13 cellular contexts compared by ENCODE assay signal in the genomic region with DNA sequence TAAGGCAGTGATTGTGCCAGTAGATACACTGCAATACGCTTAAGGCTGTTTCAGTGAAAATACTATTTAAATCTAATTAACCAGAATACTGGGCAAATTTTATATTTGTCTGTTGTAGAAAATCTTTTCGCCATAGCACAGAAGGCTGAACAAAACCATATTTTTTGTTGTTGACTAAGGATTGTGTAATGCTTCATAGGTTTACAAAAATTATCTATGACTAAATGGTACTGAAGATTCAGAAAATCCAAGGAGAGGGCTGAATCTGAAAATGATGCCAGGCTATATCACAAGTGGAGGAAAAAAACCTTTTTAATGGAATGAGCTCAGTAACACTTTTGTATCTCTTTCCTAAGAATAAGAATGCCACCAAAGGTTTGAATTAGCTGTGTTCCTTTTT. TPM values are rescaled to one million over a fixed set of nuclear protein-coding genes. Genes with fewer than 3 reads are reported as not detected.
DNase-seq lines count a peak whose midpoint lies in the region; FAIRE-seq and TF ChIP-seq lines count a peak whose summit lies in the region.
"Had no signal": no experiment of that assay in that cellular context is flagged by ENCODE, and none has a peak within 500 bp of the region (broad histone marks: within the 10 kb centered on the region; RNA-seq: fewer than 3 reads in every experiment).

No MANE protein-coding gene starts in this region.

- H3K27ac ChIP-seq in A673 (ENCODE audit: low read depth, low read length, poor library complexity, severe bottlenecking) (peak overlapping the region; percentile 49), adrenal gland (peak overlapping the region in 3 of 5 donors; percentile 46 to 78 (median 49)), keratinocyte (ENCODE audit: control insufficient read depth, insufficient read depth, low read length) (peak overlapping the region; percentile 81)

- POLR2A ChIA-PET in A673 (lab: Charles Lee; ENCODE audit: low non-redundant PET) = interaction anchor here (0.5 kb wide), 1 partner anchor 21 kb away, joined by 5 read pairs; no protein-coding TSS in a partner anchor

- CTCF ChIA-PET in A673 (lab: Charles Lee) = no interaction called here

- H3K4me3 ChIP-seq in A673 (ENCODE audit: low read depth, low read length, poor library complexity, severe bottlenecking) (no peak overlapping the region), adrenal gland (no peak overlapping the region), keratinocyte (ENCODE audit: control insufficient read depth in 2 of 3, extremely low read depth in 1 of 3, insufficient read depth in 2 of 3, low read depth in 1 of 3, low read length in 3 of 3) (no peak overlapping the region)
- H3K4me3 ChIP-seq: GM23338 had no signal

- DNase-seq in A673 (ENCODE audit: low spot score) (no peak), GM03348 (ENCODE audit: low spot score) (peak; percentile 30), adrenal gland (no peak), keratinocyte (ENCODE audit: low read depth, low spot score) (no peak), activated gamma-delta T cell (lab: John Stamatoyannopoulos, UW) (no peak), KBM-7 (no peak), NCI-H1092 treated with DMSO at 0.1 percent for 48 hours (lab: John Stamatoyannopoulos, UW) (no peak)
- DNase-seq in stimulated activated CD4-positive, alpha-beta T cell treated with anti-CD3 and anti-CD28 coated beads, Interleukin-4, amount 100 ng/mL, for 1 hour = no peak
- DNase-seq: activated naive CD4-positive, alpha-beta T cell treated with anti-CD3 and anti-CD28 coated beads, Interleukin-2, amount 10 ng/mL, durations not matched to agents 7 days and 5 days; effector CD4-positive, alpha-beta T cell; Karpas-422; retina had no signal

- no peak for TF ChIP-seq POLR2A in adrenal gland (IDR thresholded peaks at IDR 0.05)

- H4K20me1 ChIP-seq in keratinocyte (ENCODE audit: control insufficient read depth, extremely low read depth, insufficient read depth, low read length) = no peaks in the 10 kb centered on the region

- peak overlapping the region; percentile 33 for H3K9ac ChIP-seq in keratinocyte (ENCODE audit: control insufficient read depth, extremely low read depth, insufficient read depth, low read length)

- TSS peak; percentile 1 for BruUV-seq in A673 (replicated peaks; lab: Mats Ljungman, UMichigan)

- peaks cover 59% of the 10 kb centered on the region for H3K79me2 ChIP-seq in keratinocyte (ENCODE audit: control insufficient read depth, insufficient read depth, low read length)

- TF ChIP-seq CTCF in A673 (conservative IDR thresholded peaks at IDR 0.05; ENCODE audit: low read depth, low read length) = no peak
- no peak for TF ChIP-seq CTCF in adrenal gland (IDR thresholded peaks at IDR 0.05)
- TF ChIP-seq CTCF in keratinocyte (optimal IDR thresholded peaks at IDR 0.05 in 1 of 3, IDR thresholded peaks at IDR 0.05 in 1 of 3, conservative IDR thresholded peaks at IDR 0.05 in 1 of 3; ENCODE audit: extremely low read depth in 1 of 3, insufficient read depth in 2 of 3, low read length in 3 of 3) = no peak

- FAIRE-seq in keratinocyte (lab: Jason Lieb, UNC) = no peak

- no peak overlapping the region for H2AFZ ChIP-seq in keratinocyte (ENCODE audit: control insufficient read depth, low read length)
- H2AFZ ChIP-seq: GM23338 had no signal

- H3K36me3 ChIP-seq in A673 (ENCODE audit: insufficient read depth, low read length, poor library complexity, severe bottlenecking) = no peaks in the 10 kb centered on the region
- H3K36me3 ChIP-seq in adrenal gland (replicated peaks in 1 of 2) = no peaks in the 10 kb centered on the region
- peaks cover 0 to 2% of the 10 kb centered on the region in 2 experiments for H3K36me3 ChIP-seq in keratinocyte (ENCODE audit: control insufficient read depth in 2 of 2, extremely low read depth in 1 of 2, insufficient read depth in 2 of 2, low read length in 2 of 2)

- WGBS in adrenal gland, 4 donors = 80 to 86% (median 83%) methylated on average over 2 of the region's 2 CpGs

- dilution Hi-C loops in keratinocyte (cut with MboI; ENCODE audit: extremely low pct_ligation_motif_present, low sequenced_read_pairs) = no loop called here

- intact Hi-C loops in A673 (cut with micrococcal nuclease; ENCODE audit: unreplicated experiment) = no loop called here
- intact Hi-C loops in adrenal gland (cut with DNase I) = no loop called here

- H3K9me3 ChIP-seq in A673 (ENCODE audit: low read depth, low read length, poor library complexity, severe bottlenecking) (no peaks in the 10 kb centered on the region), adrenal gland (replicated peaks in 1 of 3) (no peaks in the 10 kb centered on the region), keratinocyte (ENCODE audit: control insufficient read depth, low read depth, low read length) (no peaks in the 10 kb centered on the region)

- H3K27me3 ChIP-seq in A673 (replicated peaks; ENCODE audit: insufficient read depth, low read depth, low read length, poor library complexity) (no peaks in the 10 kb centered on the region), adrenal gland (no peaks in the 10 kb centered on the region), keratinocyte (ENCODE audit: control insufficient read depth, extremely low read depth, insufficient read depth, low read length) (no peaks in the 10 kb centered on the region)

- H3K4me1 ChIP-seq in A673 (ENCODE audit: insufficient read depth, low read length, poor library complexity, severe bottlenecking) = peaks cover 31% of the 10 kb centered on the region
- peaks cover 16 to 50% of the 10 kb centered on the region in 2 donors for H3K4me1 ChIP-seq in adrenal gland (replicated peaks in 1 of 2)
- peaks cover 63% of the 10 kb centered on the region for H3K4me1 ChIP-seq in keratinocyte (ENCODE audit: control insufficient read depth, extremely low read depth, insufficient read depth, low read length)

- in situ Hi-C loops in KBM-7 (cut with MboI; ENCODE audit: low pct_unique_long_range_greater_than_20kb, low sequenced_read_pairs) = no loop called here

- no peaks in the 10 kb centered on the region for H3K9me1 ChIP-seq in keratinocyte (ENCODE audit: control insufficient read depth, extremely low read depth, insufficient read depth, low read length)

- H3K4me2 ChIP-seq in keratinocyte (ENCODE audit: control insufficient read depth, extremely low read depth, insufficient read depth, low read depth, low read length) = peak overlapping the region; percentile 50
- H3K4me2 ChIP-seq: GM23338 had no signal

RNA-seq across cellular contexts. Expression of a gene that starts 2.8 kb away (rescaled TPM):
- 53.8 and 63.9 TPM in 2 replicates for total RNA-seq in A673 (2021)
- total RNA-seq in adrenal gland = 100 to 1,000 TPM in 1 of 8 donors, 10 to 100 TPM in 7; 52.3 to 110 (median 75.7) TPM
- 10 to 100 TPM; 12.3 to 33.6 (median 13.3) TPM for polyA plus RNA-seq in adrenal gland
- 24.8 to 47.4 TPM (median 36.5 TPM) in 3 replicates for polyA plus RNA-seq in keratinocyte
- 20.9 TPM for polyA plus RNA-seq in keratinocyte (2011; ENCODE audit: low read depth)
- polyA plus RNA-seq in keratinocyte (2011; cell fraction: cytosol; rRNA removed) = 18.5 and 38.3 TPM in 2 replicates
- 40.1 and 46.8 TPM in 2 replicates for polyA plus RNA-seq in keratinocyte (2011; cell fraction: nucleus; rRNA removed)
- polyA plus RNA-seq in keratinocyte (2012; ENCODE audit: low replicate concordance) = 17.3 and 30.9 TPM in 2 replicates
- polyA minus RNA-seq in keratinocyte = 32.8 to 79.4 TPM (median 61.4 TPM) in 3 replicates
- polyA minus RNA-seq in keratinocyte (2011; cell fraction: cytosol; rRNA and poly(A)+ RNA removed) = 50.6 TPM
- 47.5 and 92.7 TPM in 2 replicates for polyA minus RNA-seq in keratinocyte (2011; cell fraction: nucleus; rRNA and poly(A)+ RNA removed)

RNA-seq across cellular contexts. Expression of a gene that starts 12.9 kb away (rescaled TPM):
- total RNA-seq in A673 (2021) = 268 and 275 TPM in 2 replicates
- total RNA-seq in adrenal gland = 100 to 1,000 TPM in 4 of 8 donors, 10 to 100 TPM in 4; 76.7 to 174 (median 106) TPM
- polyA plus RNA-seq in adrenal gland = 100 to 1,000 TPM in 1 of 3 donors, 10 to 100 TPM in 2; 42.5 to 117 (median 83.2) TPM
- 29.3 to 53.2 TPM (median 50.8 TPM) in 3 replicates for polyA plus RNA-seq in keratinocyte
- 109 TPM for polyA plus RNA-seq in keratinocyte (2011; ENCODE audit: low read depth)
- polyA plus RNA-seq in keratinocyte (2011; cell fraction: cytosol; rRNA removed) = 30.2 and 53.5 TPM in 2 replicates
- polyA plus RNA-seq in keratinocyte (2011; cell fraction: nucleus; rRNA removed) = 50.0 and 61.7 TPM in 2 replicates
- polyA plus RNA-seq in keratinocyte (2012; ENCODE audit: low replicate concordance) = 47.5 and 98.5 TPM in 2 replicates
- 37.0 to 73.7 TPM (median 51.9 TPM) in 3 replicates for polyA minus RNA-seq in keratinocyte
- polyA minus RNA-seq in keratinocyte (2011; cell fraction: cytosol; rRNA and poly(A)+ RNA removed) = 49.3 TPM
- 35.7 and 45.8 TPM in 2 replicates for polyA minus RNA-seq in keratinocyte (2011; cell fraction: nucleus; rRNA and poly(A)+ RNA removed)

RNA-seq across cellular contexts. Expression of a gene that starts 54.2 kb away (rescaled TPM):
- total RNA-seq in A673 (2021) (0.46 and 0.69 TPM in 2 replicates), adrenal gland (10 to 100 TPM; 31.8 to 79.7 (median 59.7) TPM)
- polyA plus RNA-seq in adrenal gland (100 to 1,000 TPM in 1 of 3 donors, 10 to 100 TPM in 2; 34.8 to 138 (median 41.1) TPM), keratinocyte (0.17 to 0.29 TPM (median 0.20 TPM) in 3 replicates)
- 0.14 TPM for polyA plus RNA-seq in keratinocyte (2011; ENCODE audit: low read depth)
- polyA plus RNA-seq in keratinocyte (2011; cell fraction: cytosol; rRNA removed) = 0.19 and 0.60 TPM in 2 replicates
- 0.31 and 0.32 TPM in 2 replicates for polyA plus RNA-seq in keratinocyte (2011; cell fraction: nucleus; rRNA removed)
- polyA plus RNA-seq in keratinocyte (2012; ENCODE audit: low replicate concordance) = 0.08 and 0.39 TPM in 2 replicates
- 0.30 TPM in 1 of 3 replicates, not detected in the others for polyA minus RNA-seq in keratinocyte
- polyA minus RNA-seq in keratinocyte (2011; cell fraction: cytosol; rRNA and poly(A)+ RNA removed) = not detected
- not detected in 2 replicates for polyA minus RNA-seq in keratinocyte (2011; cell fraction: nucleus; rRNA and poly(A)+ RNA removed)

Comparison
In these comparisons a context has a peak if more than half of its experiments do, and no peak if none do; other contexts are left out.
1. RNA of a gene that starts 54.2 kb away (total RNA-seq): 31.8 to 79.7 TPM in adrenal gland; 0.46 to 0.69 TPM in A673; every median in the first group is over 10 times any median in the second.
2. Peak in every context shown above with its lines, with median percentiles within 50 percentile points of each other: H3K27ac ChIP-seq.